Comparison of ENCODE assay signal across 11 cellular contexts in genomic region chr18:9969247-9969646, GRCh38.
"Had no signal": no experiment of that assay in that cellular context is flagged by ENCODE, and none has a peak within 500 bp of the region (broad histone marks: within the 10 kb centered on the region; RNA-seq: fewer than 3 reads in every experiment).

No MANE protein-coding gene starts in this region.

- DNase-seq: activated CD4-positive, alpha-beta memory T cell treated with anti-CD3 and anti-CD28 coated beads, Interleukin-2, amount 10 ng/mL, durations not matched to agents 7 days and 5 days; activated gamma-delta T cell treated with Interleukin-2 at 50 U/mL for 16 hours; activated naive CD8-positive, alpha-beta T cell treated with anti-CD3 and anti-CD28 coated beads for 36 hours; activated T-cell treated with anti-CD3 and anti-CD28 coated beads, Interleukin-2, amount 50 U/mL, for 72 hours; brain microvascular endothelial cell; hypothalamus; kidney glomerular epithelial cell; stimulated activated CD4-positive, alpha-beta T cell treated with anti-CD3 and anti-CD28 coated beads, Interleukin-2, amount 100 ng/mL, for 48 hours; testis had no signal

- H3K9me3 Mint-ChIP-seq: activated CD4-positive, alpha-beta memory T cell treated with anti-CD3 and anti-CD28 coated beads, Interleukin-2, amount 10 ng/mL, durations not matched to agents 7 days and 5 days; activated naive CD8-positive, alpha-beta T cell treated with anti-CD3 and anti-CD28 coated beads for 36 hours; activated T-cell treated with anti-CD3 and anti-CD28 coated beads, Interleukin-2, amount 50 U/mL, for 72 hours; stimulated activated naive CD8-positive, alpha-beta T cell treated with anti-CD3 and anti-CD28 coated beads, Interleukin-15, Interleukin-2, amounts not matched to agents 100 ng/mL and 50 ng/mL, for 24 hours; T-helper 2 cell treated with Interferon-gamma antibody and Interleukin-4, amounts not matched to agents 5 μg/mL and 100 μg/mL, for 36 hours had no signal

- H3K27ac ChIP-seq: brain microvascular endothelial cell, testis had no signal

- H3K36me3 Mint-ChIP-seq: activated naive CD8-positive, alpha-beta T cell treated with anti-CD3 and anti-CD28 coated beads for 36 hours had no signal

- H3K36me3 ChIP-seq: brain microvascular endothelial cell had no signal

- H3K4me3 Mint-ChIP-seq: activated CD4-positive, alpha-beta memory T cell treated with anti-CD3 and anti-CD28 coated beads, Interleukin-2, amount 10 ng/mL, durations not matched to agents 7 days and 5 days; activated naive CD8-positive, alpha-beta T cell treated with anti-CD3 and anti-CD28 coated beads for 36 hours; stimulated activated naive CD8-positive, alpha-beta T cell treated with anti-CD3 and anti-CD28 coated beads, Interleukin-15, Interleukin-2, amounts not matched to agents 100 ng/mL and 50 ng/mL, for 24 hours; T-helper 2 cell treated with Interferon-gamma antibody and Interleukin-4, amounts not matched to agents 5 μg/mL and 100 μg/mL, for 36 hours had no signal

- H3K27ac Mint-ChIP-seq: activated CD4-positive, alpha-beta memory T cell treated with anti-CD3 and anti-CD28 coated beads, Interleukin-2, amount 10 ng/mL, durations not matched to agents 7 days and 5 days; activated naive CD8-positive, alpha-beta T cell treated with anti-CD3 and anti-CD28 coated beads for 36 hours; activated T-cell treated with anti-CD3 and anti-CD28 coated beads, Interleukin-2, amount 50 U/mL, for 72 hours; stimulated activated naive CD8-positive, alpha-beta T cell treated with anti-CD3 and anti-CD28 coated beads, Interleukin-15, Interleukin-2, amounts not matched to agents 100 ng/mL and 50 ng/mL, for 24 hours; T-helper 2 cell treated with Interferon-gamma antibody and Interleukin-4, amounts not matched to agents 5 μg/mL and 100 μg/mL, for 36 hours had no signal

- H3K9me3 ChIP-seq: testis had no signal

- H3K27me3 ChIP-seq: testis had no signal

- H3K4me1 ChIP-seq: testis had no signal
